Comparison of ENCODE assay signal across 14 cellular contexts in genomic region chr13:42396901-42397670, GRCh38.
DNase-seq lines count a peak whose midpoint lies in the region; ATAC-seq and TF ChIP-seq lines count a peak whose summit lies in the region.
"Had no signal": no experiment of that assay in that cellular context is flagged by ENCODE, and none has a peak within 500 bp of the region (broad histone marks: within the 10 kb centered on the region; RNA-seq: fewer than 3 reads in every experiment).

No MANE protein-coding gene starts in this region.

- peak overlapping the region; percentile 84 for H3K4me3 Mint-ChIP-seq in activated naive CD4-positive, alpha-beta T cell treated with anti-CD3 and anti-CD28 coated beads for 36 hours
- peak overlapping the region; percentile 56 for H3K4me3 Mint-ChIP-seq in T-helper 1 cell treated with Interleukin-12 subunit alpha and Interleukin-12 subunit beta and Interleukin-4 antibody, amounts not matched to agents 30 μg/mL and 1 μg/mL, for 36 hours
- H3K4me3 Mint-ChIP-seq: neural crest cell had no signal

- no peaks in the 10 kb centered on the region for H3K27me3 Mint-ChIP-seq in activated naive CD4-positive, alpha-beta T cell treated with anti-CD3 and anti-CD28 coated beads for 36 hours (ENCODE audit: low read depth)
- no peaks in the 10 kb centered on the region for H3K27me3 Mint-ChIP-seq in T-helper 1 cell treated with Interleukin-12 subunit alpha and Interleukin-12 subunit beta and Interleukin-4 antibody, amounts not matched to agents 30 μg/mL and 1 μg/mL, for 36 hours (ENCODE audit: low read depth)

- H3K27me3 ChIP-seq in mammary epithelial cell (ENCODE audit: insufficient read depth, low read length), result no peaks in the 10 kb centered on the region
- H3K27me3 ChIP-seq: transverse colon had no signal

- no peaks in the 10 kb centered on the region for H3K9me3 Mint-ChIP-seq in activated naive CD4-positive, alpha-beta T cell treated with anti-CD3 and anti-CD28 coated beads for 36 hours
- no peaks in the 10 kb centered on the region for H3K9me3 Mint-ChIP-seq in T-helper 1 cell treated with Interleukin-12 subunit alpha and Interleukin-12 subunit beta and Interleukin-4 antibody, amounts not matched to agents 30 μg/mL and 1 μg/mL, for 36 hours

- ATAC-seq in GM18498 (IDR thresholded peaks at IDR 0.05; ENCODE audit: unreplicated experiment), result no peak

- peaks cover 10% of the 10 kb centered on the region for H3K36me3 Mint-ChIP-seq in activated naive CD4-positive, alpha-beta T cell treated with anti-CD3 and anti-CD28 coated beads for 36 hours (ENCODE audit: low read depth)
- peaks cover 3% of the 10 kb centered on the region for H3K36me3 Mint-ChIP-seq in T-helper 1 cell treated with Interleukin-12 subunit alpha and Interleukin-12 subunit beta and Interleukin-4 antibody, amounts not matched to agents 30 μg/mL and 1 μg/mL, for 36 hours (ENCODE audit: low read depth)

- dilution Hi-C loops in mammary epithelial cell (cut with HindIII; ENCODE audit: low sequenced_read_pairs), result no loop called here

- no peaks in the 10 kb centered on the region for H3K9me3 ChIP-seq in mammary epithelial cell (replicated peaks; ENCODE audit: insufficient read depth, low read length)
- H3K9me3 ChIP-seq: transverse colon had no signal

- peak overlapping the region; percentile 100 for H3K27ac Mint-ChIP-seq in activated naive CD4-positive, alpha-beta T cell treated with anti-CD3 and anti-CD28 coated beads for 36 hours
- H3K27ac Mint-ChIP-seq in T-helper 1 cell treated with Interleukin-12 subunit alpha and Interleukin-12 subunit beta and Interleukin-4 antibody, amounts not matched to agents 30 μg/mL and 1 μg/mL, for 36 hours, result peak overlapping the region; percentile 81

- BruUV-seq in mammary epithelial cell (replicated peaks; lab: Mats Ljungman, UMichigan), result no TSS peak

- H3K9ac ChIP-seq in mammary epithelial cell (ENCODE audit: insufficient read depth, low read length), result no peak overlapping the region

- H3K4me3 ChIP-seq in mammary epithelial cell (replicated peaks in 1 of 3; ENCODE audit: insufficient read depth in 1 of 3, low read depth in 2 of 3, low read length in 3 of 3), result no peak overlapping the region
- H3K4me3 ChIP-seq: transverse colon had no signal

- no peak overlapping the region for H3K4me2 ChIP-seq in mammary epithelial cell (ENCODE audit: insufficient read depth, low read depth, low read length)

- intact Hi-C loops in activated naive CD4-positive, alpha-beta T cell treated with anti-CD3 and anti-CD28 coated beads for 36 hours (cut with micrococcal nuclease), result loop anchor here (10.0 kb wide), 2 partner anchors 352 to 932 kb away; partner anchors contain the start of gene DGKH
- intact Hi-C loops in mammary epithelial cell (cut with micrococcal nuclease), result no loop called here

- TF ChIP-seq CTCF in mammary epithelial cell (conservative IDR thresholded peaks at IDR 0.05 in 1 of 2, IDR thresholded peaks at IDR 0.05 in 1 of 2; ENCODE audit: extremely low read depth in 1 of 2, insufficient read depth in 1 of 2, low read depth in 1 of 2, low read length in 2 of 2), result no peak

- CTCF ChIA-PET in activated naive CD4-positive, alpha-beta T cell treated with anti-CD3 and anti-CD28 coated beads for 36 hours (lab: Charles Lee), result interaction anchor here (1.3 to 2.3 kb wide), 2 partner anchors 9 to 65 kb away, joined by 3 to 8 read pairs; no protein-coding TSS in a partner anchor
- CTCF ChIA-PET in mammary epithelial cell (lab: Charles Lee; ENCODE audit: low non-redundant PET), result interaction anchor here (0.7 kb wide), 1 partner anchor 182 kb away, joined by 3 read pairs; no protein-coding TSS in a partner anchor

- peak overlapping the region; percentile 64 for H2AFZ ChIP-seq in mammary epithelial cell (ENCODE audit: low read depth, low read length)

- H3K36me3 ChIP-seq in mammary epithelial cell (ENCODE audit: insufficient read depth, low read length), result no peaks in the 10 kb centered on the region
- H3K36me3 ChIP-seq: transverse colon had no signal

- no peaks in the 10 kb centered on the region for H4K20me1 ChIP-seq in mammary epithelial cell (ENCODE audit: insufficient read depth, low read length)

- no peaks in the 10 kb centered on the region for H3K79me2 ChIP-seq in mammary epithelial cell (ENCODE audit: insufficient read depth, low read length)

- H3K4me1 Mint-ChIP-seq in activated naive CD4-positive, alpha-beta T cell treated with anti-CD3 and anti-CD28 coated beads for 36 hours (ENCODE audit: low read depth), result peaks cover 80% of the 10 kb centered on the region
- H3K4me1 Mint-ChIP-seq in T-helper 1 cell treated with Interleukin-12 subunit alpha and Interleukin-12 subunit beta and Interleukin-4 antibody, amounts not matched to agents 30 μg/mL and 1 μg/mL, for 36 hours (ENCODE audit: low read depth), result peaks cover 57% of the 10 kb centered on the region

- H3K4me1 ChIP-seq in mammary epithelial cell (ENCODE audit: insufficient read depth, low read length), result peaks cover 27% of the 10 kb centered on the region

- in situ Hi-C loops in mammary epithelial cell (cut with MboI; ENCODE audit: low sequenced_read_pairs in 2 of 2), result no loop called here

- H3K27ac ChIP-seq in mammary epithelial cell (ENCODE audit: insufficient read depth, low read depth, low read length), result peak overlapping the region; percentile 25
- H3K27ac ChIP-seq: transverse colon had no signal

- peak; percentile 43 for DNase-seq in activated naive CD4-positive, alpha-beta T cell treated with anti-CD3 and anti-CD28 coated beads for 36 hours
- DNase-seq in activated naive CD4-positive, alpha-beta T cell treated with Interleukin-2 at 50 U/mL for 16 hours, result no peak
- peak; percentile 71 for DNase-seq in mammary epithelial cell
- peak; percentile 57 for DNase-seq in stimulated activated CD8-positive, alpha-beta memory T cell treated with anti-CD3 and anti-CD28 coated beads, Interleukin-4, amount 100 ng/mL, for 48 hours
- no peak for DNase-seq in iPS-NIHi11 (ENCODE audit: low spot score)
- DNase-seq in NCI-H1105 (lab: John Stamatoyannopoulos, UW), result no peak
- DNase-seq: COR-L47, foreskin melanocyte, Kasumi-1, NCI-H510A treated with DMSO at 0.1 percent for 48 hours, transverse colon had no signal

- WGBS in mammary epithelial cell (ENCODE audit: low coverage, missing lambda C conversion rate), result 64% methylated on average over 6 of the region's 6 CpGs

Comparison
In these comparisons a context has a peak if more than half of its experiments do, and no peak if none do; other contexts are left out.
1. DNase-seq: peak in activated naive CD4-positive, alpha-beta T cell treated with anti-CD3 and anti-CD28 coated beads for 36 hours (single experiment), mammary epithelial cell (single experiment) and stimulated activated CD8-positive, alpha-beta memory T cell treated with anti-CD3 and anti-CD28 coated beads, Interleukin-4, amount 100 ng/mL, for 48 hours (single experiment); none in activated naive CD4-positive, alpha-beta T cell treated with Interleukin-2 at 50 U/mL for 16 hours (single experiment), iPS-NIHi11 (single experiment) and NCI-H1105 (single experiment).